ENCODE assay signal across 8 cellular contexts in the genomic region with DNA sequence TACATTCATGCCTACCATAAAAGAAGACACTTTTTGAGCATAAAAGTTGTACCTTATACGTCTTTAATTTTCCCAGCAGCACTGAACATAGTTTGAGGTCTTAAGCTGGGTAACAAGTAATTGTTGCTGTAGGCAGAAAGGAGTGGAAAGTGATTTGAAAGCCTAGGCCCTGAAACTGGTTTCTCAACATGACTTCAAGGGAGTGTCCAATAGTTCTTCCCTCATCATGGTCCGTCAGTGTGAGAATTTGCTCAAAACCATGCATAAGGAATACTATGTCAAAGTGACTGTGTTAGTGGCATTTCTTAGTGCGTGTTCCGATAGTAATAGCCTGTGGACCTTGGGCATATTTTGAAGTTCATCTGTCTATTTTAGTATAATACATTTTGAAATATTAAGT.
"Had no signal": no experiment of that assay in that cellular context is flagged by ENCODE, and none has a peak within 500 bp of the region (broad histone marks: within the 10 kb centered on the region; RNA-seq: fewer than 3 reads in every experiment).

No MANE protein-coding gene starts in this region.

- DNase-seq: GDM1, GF-D8 had no signal

- H3K4me3 ChIP-seq: GM12878 had no signal

- ATAC-seq: GM12878 had no signal

- FAIRE-seq: G401.6, GM12878, GM12891, GM12892, GM18507, GM19239 had no signal
